16 cellular contexts compared by ENCODE assay signal in the genomic region with DNA sequence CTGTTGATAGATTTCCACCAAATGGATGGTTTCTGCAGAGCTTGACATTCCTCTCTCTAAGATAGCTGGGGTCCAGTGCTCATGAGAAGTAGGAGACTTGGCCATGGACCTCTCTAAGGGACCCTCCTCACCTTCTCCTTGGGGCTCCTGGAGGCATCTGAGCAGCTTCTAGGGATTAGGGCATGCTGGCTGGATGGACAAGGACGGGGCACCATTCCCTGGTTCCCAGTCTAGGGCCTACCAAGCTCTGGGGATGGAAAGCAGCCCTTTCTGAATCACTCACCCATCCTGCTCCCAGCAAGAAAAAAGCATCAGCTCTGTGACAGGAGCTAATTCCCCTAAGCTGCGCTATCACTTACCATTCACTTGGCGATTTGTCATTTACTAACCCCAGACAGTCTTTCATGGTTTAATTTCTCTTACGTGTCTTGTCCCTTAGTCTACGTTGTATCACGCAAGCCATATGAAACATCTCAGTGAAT. TPM values are rescaled to one million over a fixed set of nuclear protein-coding genes. Genes with fewer than 3 reads are reported as not detected.
DNase-seq lines count a peak whose midpoint lies in the region; ATAC-seq, FAIRE-seq and TF ChIP-seq lines count a peak whose summit lies in the region.
"Had no signal": no experiment of that assay in that cellular context is flagged by ENCODE, and none has a peak within 500 bp of the region (broad histone marks: within the 10 kb centered on the region; RNA-seq: fewer than 3 reads in every experiment).

No MANE protein-coding gene starts in this region.

- no peaks in the 10 kb centered on the region for H4K20me1 ChIP-seq in IMR-90 (ENCODE audit: insufficient read depth, low read length)
- no peaks in the 10 kb centered on the region for H4K20me1 ChIP-seq in H1 (replicated peaks in 1 of 2; ENCODE audit: control insufficient read depth in 1 of 2, insufficient read depth in 2 of 2, low read length in 2 of 2)

- dilution Hi-C loops in IMR-90 (cut with HindIII; ENCODE audit: low sequenced_read_pairs, unreplicated experiment): no loop called here

- H2BK5ac ChIP-seq in IMR-90 (ENCODE audit: low read depth, low read length, poor library complexity, severe bottlenecking): no peak overlapping the region
- peak overlapping the region; percentile 88 for H2BK5ac ChIP-seq in H1 (ENCODE audit: low read depth, low read length)

- peak overlapping the region; percentile 36; the same call in 1 of the 2 replicates for H2AK5ac ChIP-seq in IMR-90 (ENCODE audit: low read depth, low read length)
- peak overlapping the region; percentile 88; the same call in 1 of the 2 replicates for H2AK5ac ChIP-seq in H1 (ENCODE audit: low read depth, low read length)

- TF ChIP-seq POLR2A in IMR-90 (IDR thresholded peaks at IDR 0.05; ENCODE audit: low read depth, low read length) (no peak), H1 (IDR thresholded peaks at IDR 0.05; ENCODE audit: control extremely low read depth in 1 of 2, low read depth in 2 of 2, low read length in 2 of 2) (no peak)

- H3K9me3 Mint-ChIP-seq in type B pancreatic cell: peaks cover 8% of the 10 kb centered on the region
- H3K9me3 Mint-ChIP-seq: activated CD8-positive, alpha-beta T cell treated with anti-CD3 and anti-CD28 coated beads for 36 hours; CD4-positive, alpha-beta memory T cell had no signal

- H3K4me3 ChIP-seq in IMR-90 (ENCODE audit: insufficient read depth, low read depth, low read length): no peak overlapping the region
- H3K4me3 ChIP-seq in H1 (ENCODE audit: extremely low read depth in 1 of 4, insufficient read depth in 2 of 4, low read depth in 3 of 4, low read length in 4 of 4): peak overlapping the region in 3 of 4 experiments; percentile 8 to 27 (median 14); a peak in 2 of 8 replicates
- H3K4me3 ChIP-seq in mesodermal cell (ENCODE audit: extremely low read depth, insufficient read depth, low read length, poor library complexity, severe bottlenecking): no peak overlapping the region
- H3K4me3 ChIP-seq: body of pancreas, mucosa of descending colon had no signal

- peak overlapping the region; percentile 75 for H3K4ac ChIP-seq in IMR-90 (ENCODE audit: low read depth, low read length)
- no peak overlapping the region for H3K4ac ChIP-seq in H1 (replicated peaks; ENCODE audit: insufficient read length, low read depth, low read length)

- no peaks in the 10 kb centered on the region for H3K79me2 ChIP-seq in H1 (ENCODE audit: control insufficient read depth in 1 of 2, insufficient read depth in 2 of 2, low read length in 2 of 2)

- H3K36me3 ChIP-seq in IMR-90 (ENCODE audit: control insufficient read depth, insufficient read depth, low read length) (no peaks in the 10 kb centered on the region), H1 (ENCODE audit: control insufficient read depth in 2 of 4, insufficient read depth in 4 of 4, low read length in 3 of 4) (no peaks in the 10 kb centered on the region), mesodermal cell (ENCODE audit: control insufficient read depth, insufficient read depth, low read length) (no peaks in the 10 kb centered on the region)

- H2AFZ ChIP-seq in IMR-90 (replicated peaks; ENCODE audit: low read length, poor library complexity) (no peak overlapping the region), H1 (ENCODE audit: low read length) (no peak overlapping the region)

- H3K9me3 ChIP-seq in IMR-90 (ENCODE audit: control insufficient read depth, insufficient read depth, low read length): no peaks in the 10 kb centered on the region
- H3K9me3 ChIP-seq in H1 (ENCODE audit: insufficient read depth in 2 of 2, low read depth in 1 of 2, low read length in 1 of 2): no peaks in the 10 kb centered on the region
- H3K9me3 ChIP-seq in mesodermal cell (ENCODE audit: control insufficient read depth, low read length): no peaks in the 10 kb centered on the region
- H3K9me3 ChIP-seq: body of pancreas, mucosa of descending colon had no signal

- CTCF ChIA-PET in IMR-90 (lab: Yijun Ruan, JAX) (interaction anchor here (0.8 to 1.2 kb wide), 5 partner anchors 8 to 200 kb away, joined by 3 to 6 read pairs (median 4); no protein-coding TSS in a partner anchor), H1 (lab: Charles Lee; ENCODE audit: partially characterized antibody) (interaction anchor here (1.0 to 4.0 kb wide), 15 partner anchors 8 to 145 kb away, joined by 3 to 28 read pairs (median 5); no protein-coding TSS in a partner anchor)

- H3K14ac ChIP-seq in IMR-90 (replicated peaks; ENCODE audit: low read depth, low read length) (peak overlapping the region; percentile 51; the same call in 1 of the 2 replicates), H1 (ENCODE audit: insufficient read length) (no peak overlapping the region)

- TF ChIP-seq CTCF in IMR-90 (conservative IDR thresholded peaks at IDR 0.05; ENCODE audit: low read depth, low read length): no peak
- TF ChIP-seq CTCF in H1 (IDR thresholded peaks at IDR 0.05; ENCODE audit: control extremely low read depth in 1 of 3, insufficient read depth in 1 of 3, low read depth in 1 of 3, low read length in 3 of 3): no peak
- no peak for TF ChIP-seq CTCF in type B pancreatic cell (conservative IDR thresholded peaks at IDR 0.05)
- no peak for TF ChIP-seq CTCF in GM13977 (IDR thresholded peaks at IDR 0.05; ENCODE audit: extremely low read depth, insufficient read depth, missing control alignments)

- H3K18ac ChIP-seq in IMR-90 (ENCODE audit: low read depth, low read length): no peak overlapping the region
- H3K18ac ChIP-seq in H1 (ENCODE audit: extremely low read depth, low read length): no peak overlapping the region; the same call in 1 of the 2 replicates

- H3K4me2 ChIP-seq in IMR-90 (ENCODE audit: low read depth, low read length): no peak overlapping the region
- peak overlapping the region; percentile 45 to 58; a peak in 3 of 4 replicates for H3K4me2 ChIP-seq in H1 (ENCODE audit: insufficient read depth in 1 of 2, low read depth in 2 of 2, low read length in 2 of 2)

- H3K4me1 Mint-ChIP-seq in type B pancreatic cell (ENCODE audit: unreplicated experiment): peaks cover 30% of the 10 kb centered on the region

- 100% methylated on average over 4 of the region's 6 CpGs; no CpG with 5 or more reads in 1 of the 2 experiments for WGBS in IMR-90 (ENCODE audit: extremely low coverage in 2 of 2, insufficient read length in 1 of 2), 2 experiments
- 83% methylated on average over 6 of the region's 6 CpGs; no CpG with 5 or more reads in 1 of the 2 experiments for WGBS in H1 (ENCODE audit: extremely low coverage in 1 of 2, insufficient coverage in 1 of 2, insufficient read length in 1 of 2, insufficient replicate concordance in 2 of 2, low coverage in 1 of 2, low lambda C conversion rate in 2 of 2, missing lambda C conversion rate in 1 of 2), 2 experiments
- 95 to 96% methylated on average over 6 of the region's 6 CpGs for WGBS in mesodermal cell (ENCODE audit: insufficient coverage in 2 of 2), 2 experiments

- peaks cover 24% of the 10 kb centered on the region for H3K9me1 ChIP-seq in IMR-90 (ENCODE audit: insufficient read depth, low read length)

- BruUV-seq in IMR-90 (replicated peaks; lab: Mats Ljungman, UMichigan): no TSS peak

- no peaks in the 10 kb centered on the region for H3K23me2 ChIP-seq in H1 (ENCODE audit: low read depth, low read length)

- H4K5ac ChIP-seq in IMR-90 (ENCODE audit: low read depth, low read length): no peak overlapping the region
- no peak overlapping the region for H4K5ac ChIP-seq in H1 (ENCODE audit: insufficient read length, low read depth, low read length)

- H3K9ac ChIP-seq in IMR-90 (ENCODE audit: low read depth, low read length): no peak overlapping the region
- no peak overlapping the region; a peak in 2 of 7 replicates for H3K9ac ChIP-seq in H1 (replicated peaks in 1 of 4; ENCODE audit: extremely low read depth in 1 of 4, low read depth in 3 of 4, low read length in 3 of 4)

- H3K4me3 Mint-ChIP-seq in type B pancreatic cell: peak overlapping the region; percentile 69
- H3K4me3 Mint-ChIP-seq: activated CD8-positive, alpha-beta T cell treated with anti-CD3 and anti-CD28 coated beads for 36 hours; CD4-positive, alpha-beta memory T cell had no signal

- H3K23ac ChIP-seq in IMR-90 (ENCODE audit: low read depth, low read length) (no peak overlapping the region), H1 (ENCODE audit: insufficient read length) (no peak overlapping the region)

- H2BK20ac ChIP-seq in IMR-90 (ENCODE audit: low read depth, low read length) (peak overlapping the region; percentile 73), H1 (ENCODE audit: low read length) (peak overlapping the region; percentile 88)

- peak overlapping the region; percentile 43; the same call in 1 of the 2 replicates for H4K91ac ChIP-seq in IMR-90 (ENCODE audit: insufficient read depth, low read depth, low read length)
- H4K91ac ChIP-seq in H1 (replicated peaks; ENCODE audit: insufficient read length, low read length): peak overlapping the region; percentile 30

- H2BK15ac ChIP-seq in IMR-90 (ENCODE audit: low read depth, low read length): peak overlapping the region; percentile 53; the same call in 2 of the 3 replicates
- no peak overlapping the region for H2BK15ac ChIP-seq in H1 (ENCODE audit: low read length)

- DNase-seq in IMR-90 (no peak), H1 (ENCODE audit: low read depth in 1 of 2, low spot score in 2 of 2) (no peak), type B pancreatic cell (ENCODE audit: extremely low spot score, unreplicated experiment) (no peak), NCI-H748 treated with DMSO at 0.1 percent for 48 hours (lab: John Stamatoyannopoulos, UW) (no peak), GM13977 (ENCODE audit: low spot score) (no peak)
- DNase-seq in activated naive CD4-positive, alpha-beta T cell treated with Interleukin-2 at 50 U/mL for 16 hours: no peak
- DNase-seq: activated CD8-positive, alpha-beta T cell treated with anti-CD3 and anti-CD28 coated beads for 36 hours; activated effector memory CD4-positive, alpha-beta T cell treated with anti-CD3 and anti-CD28 coated beads, Interleukin-2, amount 50 U/mL, for 16 hours; body of pancreas; CD4-positive, alpha-beta memory T cell; mucosa of descending colon; NCI-H1105 treated with DMSO at 0.1 percent for 48 hours; NCI-H510A treated with DMSO at 0.1 percent for 48 hours; stimulated activated CD4-positive, alpha-beta T cell treated with anti-CD3 and anti-CD28 coated beads, Interleukin-4, amount 100 ng/mL, for 1 hour; stimulated activated naive CD4-positive, alpha-beta T cell treated with Interleukin-2 at 50 U/mL for 16 hours had no signal

- H3K36me3 Mint-ChIP-seq in type B pancreatic cell: peaks cover 3% of the 10 kb centered on the region
- H3K36me3 Mint-ChIP-seq: CD4-positive, alpha-beta memory T cell had no signal

- H3K79me1 ChIP-seq in IMR-90 (ENCODE audit: low read depth in 1 of 2, low read length in 2 of 2): no peaks in the 10 kb centered on the region
- H3K79me1 ChIP-seq in H1 (ENCODE audit: low read depth, low read length): no peaks in the 10 kb centered on the region

- intact Hi-C loops in IMR-90 (cut with micrococcal nuclease): no loop called here

- peak overlapping the region; percentile 4 for H2AK9ac ChIP-seq in IMR-90 (replicated peaks; ENCODE audit: low read depth, low read length, poor library complexity)

- H3K4me1 ChIP-seq in IMR-90 (ENCODE audit: control insufficient read depth, insufficient read depth, low read length) (peaks cover 24% of the 10 kb centered on the region), H1 (replicated peaks in 1 of 4; ENCODE audit: control insufficient read depth in 3 of 4, insufficient read depth in 4 of 4, low read length in 3 of 4) (peaks cover 10 to 19% (median 15%) of the 10 kb centered on the region in 4 experiments), mesodermal cell (ENCODE audit: control insufficient read depth, insufficient read depth, low read length, poor library complexity, severe bottlenecking) (peaks cover 43% of the 10 kb centered on the region)

- no peaks in the 10 kb centered on the region for H3K27me3 ChIP-seq in IMR-90 (ENCODE audit: control insufficient read depth, insufficient read depth, low read length)
- no peaks in the 10 kb centered on the region; a peak in 1 of 7 replicates for H3K27me3 ChIP-seq in H1 (replicated peaks in 1 of 4; ENCODE audit: control insufficient read depth in 3 of 4, extremely low read depth in 1 of 4, insufficient read depth in 3 of 4, low read length in 3 of 4)
- H3K27me3 ChIP-seq: body of pancreas had no signal

- no peak for FAIRE-seq in H1 (lab: Jason Lieb, UNC)

- peak overlapping the region in 1 of 2 experiments; percentile 55; a peak in 1 of 4 replicates for H4K8ac ChIP-seq in IMR-90 (ENCODE audit: low read depth in 2 of 2, low read length in 2 of 2)
- H4K8ac ChIP-seq in H1 (ENCODE audit: extremely low read depth, insufficient read depth, low read length): no peak overlapping the region

- no peak overlapping the region for H3K56ac ChIP-seq in IMR-90 (ENCODE audit: extremely low read depth, insufficient read depth, low read length)
- no peak overlapping the region for H3K56ac ChIP-seq in H1 (replicated peaks; ENCODE audit: insufficient read length, low read depth, low read length)

- TF ChIP-seq RAD21 in IMR-90 (IDR thresholded peaks at IDR 0.05; ENCODE audit: low read length) (no peak), H1 (IDR thresholded peaks at IDR 0.05 in 1 of 2, conservative IDR thresholded peaks at IDR 0.05 in 1 of 2; ENCODE audit: low read depth in 2 of 2, low read length in 2 of 2) (no peak)

- H3K27me3 Mint-ChIP-seq in type B pancreatic cell: peaks cover 4% of the 10 kb centered on the region

- H3K27ac ChIP-seq in IMR-90 (ENCODE audit: insufficient read depth, low read length) (no peak overlapping the region), H1 (ENCODE audit: low read depth, low read length) (no peak overlapping the region), mesodermal cell (ENCODE audit: low read depth, low read length, severe bottlenecking) (peak overlapping the region; percentile 98)
- H3K27ac ChIP-seq: body of pancreas had no signal

- H2BK120ac ChIP-seq in IMR-90 (ENCODE audit: low read depth, low read length) (peak overlapping the region; percentile 21), H1 (replicated peaks; ENCODE audit: low read depth, low read length) (peak overlapping the region; percentile 60)

- in situ Hi-C loops in IMR-90 (cut with MboI; ENCODE audit: low sequenced_read_pairs) (no loop called here), GM13977 (cut with MboI; ENCODE audit: low pct_unique_long_range_greater_than_20kb, low sequenced_read_pairs, unreplicated experiment) (no loop called here)

- POLR2A ChIA-PET in IMR-90 (lab: Charles Lee; ENCODE audit: unreplicated experiment): no interaction called here
- POLR2A ChIA-PET in H1 (lab: Charles Lee; ENCODE audit: partially characterized antibody): interaction anchor here (0.6 to 2.3 kb wide), 9 partner anchors 9 to 596 kb away, joined by 3 to 18 read pairs (median 5); a partner anchor contains a TSS

- no peak for TF ChIP-seq EP300 in H1 (IDR thresholded peaks at IDR 0.05; ENCODE audit: borderline replicate concordance in 1 of 2, low read depth in 2 of 2, low read length in 2 of 2)

- peak overlapping the region; percentile 91 for H3K27ac Mint-ChIP-seq in type B pancreatic cell
- H3K27ac Mint-ChIP-seq: activated CD8-positive, alpha-beta T cell treated with anti-CD3 and anti-CD28 coated beads for 36 hours; CD4-positive, alpha-beta memory T cell had no signal

- no peak for ATAC-seq in IMR-90 (ENCODE audit: low read depth)
- ATAC-seq: activated CD8-positive, alpha-beta T cell treated with anti-CD3 and anti-CD28 coated beads for 36 hours; body of pancreas; mucosa of descending colon had no signal

- peak overlapping the region; percentile 93 for H2BK12ac ChIP-seq in H1 (ENCODE audit: low read depth, low read length)

RNA-seq across cellular contexts. Expression of a gene that starts 39.5 kb away (rescaled TPM):
- total RNA-seq in IMR-90 (2012; rRNA removed): under 0.01 TPM in 2 replicates
- polyA plus RNA-seq in IMR-90 (2012; rRNA removed): 0.09 and 0.10 TPM in 2 replicates
- 0.04 and 0.11 TPM in 2 replicates for polyA plus RNA-seq in IMR-90 (2012; cell fraction: cytosol; rRNA removed)
- polyA plus RNA-seq in IMR-90 (2012; cell fraction: nucleus; rRNA removed; ENCODE audit: low replicate concordance): 0.14 and 0.34 TPM in 2 replicates
- total RNA-seq in H1 (2021; fragmentation: NEBNext Ultra II Directional; extraction: Animal tissue kit (Norgen Biotek cat#: 25700)): 0.60 and 0.63 TPM in 2 replicates
- polyA plus RNA-seq in H1 (2011; rRNA removed): 0.39 and 0.67 TPM in 2 replicates
- 0.40 TPM for polyA plus RNA-seq in H1 (2011; cell fraction: cytosol; rRNA removed)
- 1.1 TPM for polyA plus RNA-seq in H1 (2011; cell fraction: nucleus; rRNA removed)
- 0.54 to 0.73 TPM (median 0.56 TPM) in 4 replicates for polyA plus RNA-seq in H1 (2012, experiment 1 of 2)
- polyA plus RNA-seq in H1 (2012, experiment 2 of 2): 0.18 TPM
- polyA plus RNA-seq in H1 (2013, experiment 1 of 2): 0.28 TPM
- 0.17 TPM for polyA plus RNA-seq in H1 (2013, experiment 2 of 2)
- polyA minus RNA-seq in H1 (2011; rRNA and poly(A)+ RNA removed): 1.2 and 1.5 TPM in 2 replicates
- polyA minus RNA-seq in H1 (2011; cell fraction: cytosol; rRNA and poly(A)+ RNA removed): 0.37 TPM
- polyA minus RNA-seq in H1 (2011; cell fraction: nucleus; rRNA and poly(A)+ RNA removed): 1.7 TPM
- 4.1 TPM for polyA plus RNA-seq in mesodermal cell (2013, experiment 1 of 2)
- 3.3 TPM for polyA plus RNA-seq in mesodermal cell (2013, experiment 2 of 2)
- total RNA-seq in type B pancreatic cell (ENCODE audit: low replicate concordance): 0.70 and 1.3 TPM in 2 replicates

Comparison
In these comparisons a context has a peak if more than half of its experiments do, and no peak if none do; other contexts are left out.
1. H3K4me3 ChIP-seq: peak in H1 (3 of 4); none in IMR-90 (single experiment) and mesodermal cell (single experiment).